In genomic region chr12:131153956-131154355, GRCh38 we compare ENCODE assay signal across 20 cellular contexts.
"Had no signal": no experiment of that assay in that cellular context is flagged by ENCODE, and none has a peak within 500 bp of the region (broad histone marks: within the 10 kb centered on the region; RNA-seq: fewer than 3 reads in every experiment).

No MANE protein-coding gene starts in this region.

- H3K4me2 ChIP-seq: SK-N-SH had no signal

- H3K27me3 ChIP-seq: MG63 had no signal

- H3K36me3 ChIP-seq: MG63 had no signal

- H3K9me3 ChIP-seq: MG63 had no signal

- DNase-seq: Karpas-422, KG1, MG63, NCI-H1092, NCI-H1105 treated with DMSO at 0.1 percent for 48 hours, NCI-H1417 treated with DMSO at 0.1 percent for 48 hours, NCI-H146, NCI-H1694 treated with DMSO at 0.1 percent for 48 hours, NCI-H1930, NCI-H2081 treated with DMSO at 0.1 percent for 48 hours, NCI-H2171, NCI-H226, NCI-H446, NCI-H510A, NCI-H524 treated with DMSO at 0.1 percent for 48 hours, NCI-H69, NCI-H774, Right ventricle myocardium superior, RPMI8226, SK-N-SH had no signal

- H3K4me3 ChIP-seq: MG63 had no signal

- H3K9ac ChIP-seq: SK-N-SH had no signal
